1 cellular context compared by ENCODE assay signal in the genomic region with DNA sequence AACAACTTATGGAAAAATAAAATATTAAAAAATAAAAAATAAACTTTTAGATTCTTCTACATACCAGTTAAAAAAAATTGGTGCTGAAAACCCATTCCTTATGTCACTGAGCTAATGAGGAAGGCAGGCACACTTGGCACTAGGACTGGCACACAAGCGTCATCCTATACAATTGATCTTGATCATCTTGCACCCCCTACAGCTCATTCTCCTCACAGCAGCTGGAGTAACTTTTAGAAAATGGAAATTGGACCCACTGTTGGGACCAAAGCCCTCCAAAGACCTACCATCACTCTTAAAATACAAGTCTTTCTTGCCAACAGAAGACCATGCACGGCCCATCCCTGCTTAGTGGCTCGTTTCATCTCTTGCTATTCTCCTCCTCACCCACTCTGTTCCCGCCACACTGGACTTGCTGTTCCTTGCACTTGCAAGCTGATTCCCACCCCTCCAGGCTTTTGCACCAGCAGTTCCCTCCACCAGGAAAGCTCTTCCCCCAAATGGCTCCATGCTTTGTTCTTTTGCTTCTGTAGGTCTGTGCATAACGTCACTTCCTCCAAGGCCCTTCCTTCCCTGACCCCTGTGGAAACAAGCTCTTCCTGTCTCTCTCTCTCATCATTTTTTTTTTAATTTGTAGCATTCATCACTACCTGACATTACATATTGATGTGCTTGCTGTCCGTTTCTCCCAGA.
TF ChIP-seq lines count a peak whose summit lies in the region.

No MANE protein-coding gene starts in this region.

TF ChIP-seq in GM12878, 131 proteins besides CTCF, POLR2A, EP300 and RAD21:
- TF ChIP-seq STAT1 (conservative IDR thresholded peaks at IDR 0.05) (no peak), YY1 (IDR thresholded peaks at IDR 0.05; ENCODE audit: low read depth, low read length) (no peak), BACH1 (IDR thresholded peaks at IDR 0.05; ENCODE audit: borderline replicate concordance) (no peak), CREB1 (IDR thresholded peaks at IDR 0.05; ENCODE audit: low read depth) (no peak), SKIL (IDR thresholded peaks at IDR 0.05; ENCODE audit: low read depth, poor library complexity, severe bottlenecking) (no peak), RCOR1 (conservative IDR thresholded peaks at IDR 0.05; ENCODE audit: low read depth, low read length) (no peak), ELK1 (IDR thresholded peaks at IDR 0.05; ENCODE audit: low read depth, low read length) (no peak), WRNIP1 (IDR thresholded peaks at IDR 0.05; ENCODE audit: borderline replicate concordance, low read depth, low read length) (no peak), SIX5 (IDR thresholded peaks at IDR 0.05; ENCODE audit: low read depth, low read length, severe bottlenecking) (no peak), ATF3 (IDR thresholded peaks at IDR 0.05; ENCODE audit: borderline replicate concordance, extremely low read depth, low read depth, low read length) (no peak), IRF3 (IDR thresholded peaks at IDR 0.05) (no peak)
- TF ChIP-seq, protein P1, sequence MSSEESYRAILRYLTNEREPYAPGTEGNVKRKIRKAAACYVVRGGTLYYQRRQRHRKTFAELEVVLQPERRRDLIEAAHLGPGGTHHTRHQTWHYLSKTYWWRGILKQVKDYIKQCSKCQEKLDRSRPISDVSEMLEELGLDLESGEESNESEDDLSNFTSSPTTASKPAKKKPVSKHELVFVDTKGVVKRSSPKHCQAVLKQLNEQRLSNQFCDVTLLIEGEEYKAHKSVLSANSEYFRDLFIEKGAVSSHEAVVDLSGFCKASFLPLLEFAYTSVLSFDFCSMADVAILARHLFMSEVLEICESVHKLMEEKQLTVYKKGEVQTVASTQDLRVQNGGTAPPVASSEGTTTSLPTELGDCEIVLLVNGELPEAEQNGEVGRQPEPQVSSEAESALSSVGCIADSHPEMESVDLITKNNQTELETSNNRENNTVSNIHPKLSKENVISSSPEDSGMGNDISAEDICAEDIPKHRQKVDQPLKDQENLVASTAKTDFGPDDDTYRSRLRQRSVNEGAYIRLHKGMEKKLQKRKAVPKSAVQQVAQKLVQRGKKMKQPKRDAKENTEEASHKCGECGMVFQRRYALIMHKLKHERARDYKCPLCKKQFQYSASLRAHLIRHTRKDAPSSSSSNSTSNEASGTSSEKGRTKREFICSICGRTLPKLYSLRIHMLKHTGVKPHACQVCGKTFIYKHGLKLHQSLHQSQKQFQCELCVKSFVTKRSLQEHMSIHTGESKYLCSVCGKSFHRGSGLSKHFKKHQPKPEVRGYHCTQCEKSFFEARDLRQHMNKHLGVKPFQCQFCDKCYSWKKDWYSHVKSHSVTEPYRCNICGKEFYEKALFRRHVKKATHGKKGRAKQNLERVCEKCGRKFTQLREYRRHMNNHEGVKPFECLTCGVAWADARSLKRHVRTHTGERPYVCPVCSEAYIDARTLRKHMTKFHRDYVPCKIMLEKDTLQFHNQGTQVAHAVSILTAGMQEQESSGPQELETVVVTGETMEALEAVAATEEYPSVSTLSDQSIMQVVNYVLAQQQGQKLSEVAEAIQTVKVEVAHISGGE (CRISPR knock-in tag; IDR thresholded peaks at IDR 0.05): no peak
